Comparison of ENCODE assay signal across 1 cellular context in the genomic region with DNA sequence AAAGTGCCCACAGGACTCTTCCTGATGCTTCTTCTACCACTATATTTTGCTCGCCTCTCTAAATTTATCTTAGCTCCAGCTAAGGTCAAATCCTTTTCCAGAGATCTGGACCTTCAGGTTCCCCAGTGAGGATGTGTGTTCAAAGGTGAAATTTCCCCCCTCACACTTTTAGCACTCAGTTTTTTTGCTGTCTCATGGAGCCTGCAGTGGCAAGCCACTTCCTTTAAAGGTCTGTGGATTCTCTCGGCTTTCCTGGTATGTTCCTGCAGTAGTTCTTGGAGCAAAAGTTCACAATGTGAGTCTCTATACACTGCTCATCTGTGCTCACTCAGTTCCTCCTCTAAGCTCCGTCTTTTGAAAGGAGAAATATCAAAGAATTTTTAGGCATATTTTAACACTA.
TF ChIP-seq lines count a peak whose summit lies in the region.

No MANE protein-coding gene starts in this region.

TF ChIP-seq in WTC11, 78 proteins besides CTCF, POLR2A, EP300 and RAD21 (continued from another document):
- TF ChIP-seq E2F1 (CRISPR knock-in tag; IDR thresholded peaks at IDR 0.05): no peak
- TF ChIP-seq ATF2 (CRISPR knock-in tag; IDR thresholded peaks at IDR 0.05; ENCODE audit: borderline replicate concordance, low read depth): no peak
- no peak for TF ChIP-seq JUN (CRISPR knock-in tag; IDR thresholded peaks at IDR 0.05)
